In genomic region chr6:166382933-166383816, GRCh38 we compare ENCODE assay signal across 8 cellular contexts. TPM values are rescaled to one million over a fixed set of nuclear protein-coding genes. Genes with fewer than 3 reads are reported as not detected.
DNase-seq lines count a peak whose midpoint lies in the region; ATAC-seq and TF ChIP-seq lines count a peak whose summit lies in the region.

TSS of gene MPC1 (minus strand) at chr6:166382940. CDS start at chr6:166382876, 64 bp downstream.

- peak within 1 kb of the TSS; percentile 67 for H3K14ac ChIP-seq in H9 (ENCODE audit: insufficient read depth, low read length)

- H3K79me2 ChIP-seq in H9 (ENCODE audit: insufficient read depth, low read length), result no peaks in the 10 kb centered on the region

- H3K4me1 Mint-ChIP-seq in H9 (peaks cover 5 to 7% of the 10 kb centered on the region in 2 experiments), natural killer cell (peaks cover 9 to 13% of the 10 kb centered on the region in 2 donors)

- H3K27me3 Mint-ChIP-seq in H9 (ENCODE audit: low read depth) (no peaks in the 10 kb centered on the region), natural killer cell (ENCODE audit: low read depth in 2 of 2) (no peaks in the 10 kb centered on the region)

- no peaks in the 10 kb centered on the region; the same call in 1 of the 2 replicates for H3K4me1 ChIP-seq in H9 (ENCODE audit: insufficient read depth, low read length)

- peaks cover 9% of the 10 kb centered on the region for H3K23me2 ChIP-seq in H9 (ENCODE audit: insufficient read length, low read depth, low read length, poor library complexity, severe bottlenecking)

- H3K9me3 ChIP-seq in H9 (ENCODE audit: control insufficient read depth, low read depth, low read length), result no peaks in the 10 kb centered on the region

- H3K4me3 Mint-ChIP-seq in H9 (peak within 1 kb of the TSS; percentile 78 to 90), natural killer cell (peak within 1 kb of the TSS; percentile 94)

- no peaks in the 10 kb centered on the region for H3K79me1 ChIP-seq in H9 (ENCODE audit: insufficient read depth, low read depth, low read length, poor library complexity, severe bottlenecking)

- H4K91ac ChIP-seq in H9 (ENCODE audit: insufficient read length, low read depth, low read length), result no peak within 1 kb of the TSS

- no peak within 1 kb of the TSS for H2BK5ac ChIP-seq in H9 (ENCODE audit: insufficient read length, low read length)

- H2BK20ac ChIP-seq in H9 (ENCODE audit: low read depth, low read length, poor library complexity, severe bottlenecking), result no peak within 1 kb of the TSS

- no peak within 1 kb of the TSS for H4K8ac ChIP-seq in H9 (replicated peaks; ENCODE audit: insufficient read length, low read depth, low read length)

- H2AK5ac ChIP-seq in H9 (ENCODE audit: insufficient read length, low read length), result no peak within 1 kb of the TSS

- peak within 1 kb of the TSS; percentile 22 for H3K18ac ChIP-seq in H9 (ENCODE audit: insufficient read length, low read depth, low read length)

- H4K5ac ChIP-seq in H9 (ENCODE audit: insufficient read length, low read depth, low read length), result no peak within 1 kb of the TSS

- no peak within 1 kb of the TSS for H2BK12ac ChIP-seq in H9 (ENCODE audit: insufficient read length, low read depth, low read length)

- WGBS in H9 (ENCODE audit: extremely low coverage, insufficient read length, low lambda C conversion rate), result no CpG with 5 or more reads among the region's 96 CpGs

- TF ChIP-seq POLR2A in Raji (IDR thresholded peaks at IDR 0.05; ENCODE audit: insufficient read depth, low read depth, low read length), result peak; percentile 96

- no peak within 1 kb of the TSS for H3K23ac ChIP-seq in H9 (ENCODE audit: insufficient read length, low read depth, low read length)

- H3K4me2 ChIP-seq in H9 (ENCODE audit: insufficient read depth, insufficient read length, low read length), result peak within 1 kb of the TSS; percentile 91

- no peaks in the 10 kb centered on the region for H3K27me3 ChIP-seq in H9 (ENCODE audit: insufficient read depth, low read length)

- TF ChIP-seq CTCF in H9 (conservative IDR thresholded peaks at IDR 0.05), result no peak
- no peak for TF ChIP-seq CTCF in natural killer cell (IDR thresholded peaks at IDR 0.05)

- H3T11ph ChIP-seq in H9 (ENCODE audit: low read length), result peak within 1 kb of the TSS; percentile 26

- peak within 1 kb of the TSS; percentile 12 for H2BK120ac ChIP-seq in H9 (ENCODE audit: low read depth, low read length, poor library complexity, severe bottlenecking)

- H3K36me3 Mint-ChIP-seq in H9 (ENCODE audit: insufficient read depth in 1 of 3, low read depth in 3 of 3) (no peaks in the 10 kb centered on the region; a peak in 1 of 7 replicates), natural killer cell (no peaks in the 10 kb centered on the region)

- H3K27ac Mint-ChIP-seq in H9 (peak within 1 kb of the TSS; percentile 58 to 96 (median 91); a peak in 4 of 7 replicates), natural killer cell (peak within 1 kb of the TSS; percentile 88 to 92)

- no peaks in the 10 kb centered on the region for H3K9me3 Mint-ChIP-seq in H9
- H3K9me3 Mint-ChIP-seq in natural killer cell, result no peaks in the 10 kb centered on the region

- H3K9ac ChIP-seq in H9 (ENCODE audit: extremely low read depth, insufficient read length, low read length), result peak within 1 kb of the TSS; percentile 80

- H3K27ac ChIP-seq in H9 (ENCODE audit: insufficient read length, low read depth, low read length), result peak within 1 kb of the TSS; percentile 34

- H2BK15ac ChIP-seq in H9 (ENCODE audit: low read depth, low read length), result no peak within 1 kb of the TSS

- no peak within 1 kb of the TSS for H3K4ac ChIP-seq in H9 (ENCODE audit: low read depth, low read length)

- DNase-seq in ELR (ENCODE audit: low read depth) (peak; percentile 94), H9 (peak; percentile 98), M059J (ENCODE audit: low read depth) (peak; percentile 96), fibroblast of peridontal ligament (ENCODE audit: extremely low read depth) (peak; percentile 88), natural killer cell (peak; percentile 94)
- peak; percentile 92 for DNase-seq in activated T-helper 9 cell treated with anti-CD3 and anti-CD28 coated beads, Interleukin-2, amount 50 U/mL, for 16 hours (ENCODE audit: low read depth)
- DNase-seq in stimulated activated naive CD4-positive, alpha-beta T cell (lab: John Stamatoyannopoulos, UW), result peak; percentile 87 to 94 (median 92)

- peak; percentile 92 to 99 (median 95) for ATAC-seq in natural killer cell

- no peaks in the 10 kb centered on the region for H4K20me1 ChIP-seq in H9 (ENCODE audit: control insufficient read depth, insufficient read depth, insufficient read length)

- intact Hi-C loops in natural killer cell (cut with micrococcal nuclease), result loop anchor here (1.0 to 5.0 kb wide), 5 partner anchors 42 to 244 kb away; partner anchors contain the start of gene RPS6KA2

- H3K56ac ChIP-seq in H9 (ENCODE audit: insufficient read length, low read depth, low read length), result no peak within 1 kb of the TSS

- peak within 1 kb of the TSS; percentile 67 for H2AFZ ChIP-seq in H9 (ENCODE audit: low read length)

RNA-seq across cellular contexts. Expression of gene MPC1, which starts in this region (rescaled TPM):
- total RNA-seq in H9 (2021) (9.7 and 10.0 TPM in 2 replicates), natural killer cell (10 to 100 TPM; 26.3 to 31.1 (median 30.4) TPM)
- 42.3 and 46.1 TPM in 2 replicates for total RNA-seq in M059J (2014; rRNA removed; shearing (Covaris generic))

Comparison
In these comparisons a context has a peak if more than half of its experiments do, and no peak if none do; other contexts are left out.
1. Peak in every context shown above with its lines: DNase-seq, ATAC-seq and H3K27ac ChIP-seq.